Comparison of ENCODE assay signal across 1 cellular context in the genomic region with DNA sequence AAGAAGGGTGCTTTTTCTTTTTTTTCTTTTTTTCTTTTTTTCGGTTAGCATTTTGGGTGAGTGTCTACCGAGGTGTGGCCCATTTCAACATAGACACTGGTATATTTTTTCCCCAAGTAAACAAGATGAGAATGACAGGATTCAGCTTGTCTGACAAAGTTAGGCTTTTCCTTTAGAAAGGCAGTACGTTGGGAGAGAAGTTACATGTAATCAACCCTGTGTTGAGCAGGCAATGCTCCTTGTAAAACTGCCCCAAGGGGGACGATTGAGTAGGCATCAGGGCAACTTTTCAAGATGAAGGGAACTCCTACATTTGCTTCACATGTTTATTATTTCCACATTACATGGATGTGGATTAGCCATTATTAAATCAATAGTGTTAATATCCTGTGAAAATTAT.
TF ChIP-seq lines count a peak whose summit lies in the region.

No MANE protein-coding gene starts in this region.

TF ChIP-seq in HCT116, 20 proteins besides CTCF, POLR2A, EP300 and RAD21 (continued from another document):
- TF ChIP-seq, protein P1, sequence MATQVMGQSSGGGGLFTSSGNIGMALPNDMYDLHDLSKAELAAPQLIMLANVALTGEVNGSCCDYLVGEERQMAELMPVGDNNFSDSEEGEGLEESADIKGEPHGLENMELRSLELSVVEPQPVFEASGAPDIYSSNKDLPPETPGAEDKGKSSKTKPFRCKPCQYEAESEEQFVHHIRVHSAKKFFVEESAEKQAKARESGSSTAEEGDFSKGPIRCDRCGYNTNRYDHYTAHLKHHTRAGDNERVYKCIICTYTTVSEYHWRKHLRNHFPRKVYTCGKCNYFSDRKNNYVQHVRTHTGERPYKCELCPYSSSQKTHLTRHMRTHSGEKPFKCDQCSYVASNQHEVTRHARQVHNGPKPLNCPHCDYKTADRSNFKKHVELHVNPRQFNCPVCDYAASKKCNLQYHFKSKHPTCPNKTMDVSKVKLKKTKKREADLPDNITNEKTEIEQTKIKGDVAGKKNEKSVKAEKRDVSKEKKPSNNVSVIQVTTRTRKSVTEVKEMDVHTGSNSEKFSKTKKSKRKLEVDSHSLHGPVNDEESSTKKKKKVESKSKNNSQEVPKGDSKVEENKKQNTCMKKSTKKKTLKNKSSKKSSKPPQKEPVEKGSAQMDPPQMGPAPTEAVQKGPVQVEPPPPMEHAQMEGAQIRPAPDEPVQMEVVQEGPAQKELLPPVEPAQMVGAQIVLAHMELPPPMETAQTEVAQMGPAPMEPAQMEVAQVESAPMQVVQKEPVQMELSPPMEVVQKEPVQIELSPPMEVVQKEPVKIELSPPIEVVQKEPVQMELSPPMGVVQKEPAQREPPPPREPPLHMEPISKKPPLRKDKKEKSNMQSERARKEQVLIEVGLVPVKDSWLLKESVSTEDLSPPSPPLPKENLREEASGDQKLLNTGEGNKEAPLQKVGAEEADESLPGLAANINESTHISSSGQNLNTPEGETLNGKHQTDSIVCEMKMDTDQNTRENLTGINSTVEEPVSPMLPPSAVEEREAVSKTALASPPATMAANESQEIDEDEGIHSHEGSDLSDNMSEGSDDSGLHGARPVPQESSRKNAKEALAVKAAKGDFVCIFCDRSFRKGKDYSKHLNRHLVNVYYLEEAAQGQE (IDR thresholded peaks at IDR 0.05; ENCODE audit: low read depth) = no peak
- TF ChIP-seq CEBPB (IDR thresholded peaks at IDR 0.05; ENCODE audit: low read depth) (no peak), SP1 (IDR thresholded peaks at IDR 0.05; ENCODE audit: low read depth) (no peak), SRF (IDR thresholded peaks at IDR 0.05; ENCODE audit: low read depth) (no peak), EZH2 (IDR thresholded peaks at IDR 0.05) (no peak), CBX3 (IDR thresholded peaks at IDR 0.05; ENCODE audit: low read depth) (no peak), POLR2AphosphoS5 (IDR thresholded peaks at IDR 0.05; ENCODE audit: low read depth, low read length) (no peak), EZH2phosphoT487 (IDR thresholded peaks at IDR 0.05; ENCODE audit: borderline replicate concordance) (no peak)
